ENCODE assay signal across 24 cellular contexts in the genomic region with DNA sequence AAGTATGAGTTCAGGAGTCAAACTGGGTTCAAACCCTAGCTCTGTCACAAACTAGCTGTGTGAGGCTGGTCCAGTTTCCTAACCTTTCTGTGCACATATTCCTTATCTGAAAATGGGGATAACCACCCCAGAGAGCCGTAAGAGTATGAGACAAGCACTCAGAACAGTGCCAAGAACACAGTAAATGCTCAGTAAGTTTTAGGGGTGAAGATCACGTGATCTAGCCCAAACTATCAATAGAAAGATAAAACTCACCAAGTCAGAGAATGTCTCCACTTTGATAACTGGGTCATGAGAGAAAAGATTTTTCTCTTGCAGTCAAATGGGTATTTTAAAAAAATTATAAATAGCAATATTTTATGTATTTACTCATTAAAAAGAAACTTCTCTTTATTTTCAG.
A peak's percentile ranks its signal among the peaks of the same experiment; 100 is the strongest.
DNase-seq lines count a peak whose midpoint lies in the region; ATAC-seq, FAIRE-seq and TF ChIP-seq lines count a peak whose summit lies in the region.
"Had no signal": no experiment of that assay in that cellular context is flagged by ENCODE, and none has a peak within 500 bp of the region (broad histone marks: within the 10 kb centered on the region; RNA-seq: fewer than 3 reads in every experiment).

No MANE protein-coding gene starts in this region.

- peaks cover 64% of the 10 kb centered on the region for H3K4me1 Mint-ChIP-seq in osteocyte (ENCODE audit: unreplicated experiment)
- H3K4me1 Mint-ChIP-seq: CD4-positive, CD25-positive, alpha-beta regulatory T cell had no signal

- H3K27me3 ChIP-seq in left ventricle myocardium inferior (ENCODE audit: low read depth) = no peaks in the 10 kb centered on the region
- no peaks in the 10 kb centered on the region for H3K27me3 ChIP-seq in OCI-LY1 (ENCODE audit: insufficient read depth, low read length)
- H3K27me3 ChIP-seq in mesendoderm (ENCODE audit: insufficient read depth, low read length, poor library complexity) = no peaks in the 10 kb centered on the region
- H3K27me3 ChIP-seq: BLaER1 had no signal

- no peaks in the 10 kb centered on the region for H3K27me3 Mint-ChIP-seq in osteocyte (ENCODE audit: unreplicated experiment)
- H3K27me3 Mint-ChIP-seq: CD4-positive, CD25-positive, alpha-beta regulatory T cell; IgD-negative memory B cell had no signal

- TF ChIP-seq CTCF in left ventricle myocardium inferior (IDR thresholded peaks at IDR 0.05; ENCODE audit: borderline replicate concordance) (no peak), OCI-LY1 (IDR thresholded peaks at IDR 0.05; ENCODE audit: low read length) (no peak), osteocyte (IDR thresholded peaks at IDR 0.05) (no peak)

- H3K36me3 ChIP-seq in left ventricle myocardium inferior = no peaks in the 10 kb centered on the region
- peaks cover 43% of the 10 kb centered on the region; the same call in 1 of the 2 replicates for H3K36me3 ChIP-seq in OCI-LY1 (ENCODE audit: insufficient read depth, low read length)
- H3K36me3 ChIP-seq in mesendoderm (ENCODE audit: control insufficient read depth, insufficient read depth, low read length) = no peaks in the 10 kb centered on the region
- H3K36me3 ChIP-seq: BLaER1 had no signal

- H3K23ac ChIP-seq in mesendoderm (ENCODE audit: low read length) = no peak overlapping the region

- H4K20me1 ChIP-seq in OCI-LY1 (ENCODE audit: insufficient read depth, low read length) = no peaks in the 10 kb centered on the region
- H4K20me1 ChIP-seq: BLaER1 had no signal

- H3K27ac Mint-ChIP-seq in osteocyte (ENCODE audit: unreplicated experiment) = peak overlapping the region; percentile 68
- H3K27ac Mint-ChIP-seq: CD4-positive, CD25-positive, alpha-beta regulatory T cell had no signal

- no peak overlapping the region for H3K4me3 Mint-ChIP-seq in osteocyte (ENCODE audit: unreplicated experiment)
- H3K4me3 Mint-ChIP-seq: CD4-positive, CD25-positive, alpha-beta regulatory T cell had no signal

- H3K4me3 ChIP-seq in left ventricle myocardium inferior (no peak overlapping the region), OCI-LY1 (ENCODE audit: low read depth, low read length, poor library complexity, severe bottlenecking) (no peak overlapping the region), mesendoderm (ENCODE audit: low read length) (no peak overlapping the region)
- H3K4me3 ChIP-seq: BLaER1, SK-N-MC had no signal

- no peaks in the 10 kb centered on the region for H3K79me1 ChIP-seq in mesendoderm (ENCODE audit: low read length)

- peaks cover 39% of the 10 kb centered on the region for H3K36me3 Mint-ChIP-seq in osteocyte (ENCODE audit: unreplicated experiment)

- H3K9me3 ChIP-seq in left ventricle myocardium inferior (replicated peaks) = no peaks in the 10 kb centered on the region
- no peaks in the 10 kb centered on the region for H3K9me3 ChIP-seq in OCI-LY1 (ENCODE audit: low read length)
- H3K9me3 ChIP-seq: BLaER1 had no signal

- H3K9me3 Mint-ChIP-seq in osteocyte (ENCODE audit: unreplicated experiment) = peaks cover 6% of the 10 kb centered on the region
- H3K9me3 Mint-ChIP-seq: CD4-positive, CD25-positive, alpha-beta regulatory T cell; IgD-negative memory B cell had no signal

- H3K79me2 ChIP-seq in OCI-LY1 (ENCODE audit: insufficient read depth, low read length) (no peaks in the 10 kb centered on the region), mesendoderm (ENCODE audit: control insufficient read depth, insufficient read depth, low read length) (no peaks in the 10 kb centered on the region)

- no peak for ATAC-seq in Right ventricle myocardium superior (ENCODE audit: poor library complexity)
- ATAC-seq: Panc1 had no signal

- no peak for FAIRE-seq in frontal cortex (lab: Jason Lieb, UNC)

- H2AK5ac ChIP-seq in mesendoderm (ENCODE audit: low read length) = no peak overlapping the region

- no peak overlapping the region for H3K4me2 ChIP-seq in OCI-LY1 (ENCODE audit: low read length)
- H3K4me2 ChIP-seq in mesendoderm (ENCODE audit: low read length) = no peak overlapping the region
- H3K4me2 ChIP-seq: BLaER1 had no signal

- no peak overlapping the region for H3K56ac ChIP-seq in mesendoderm (ENCODE audit: low read length)

- H2BK15ac ChIP-seq in mesendoderm (replicated peaks; ENCODE audit: low read depth) = no peak overlapping the region

- H3K27ac ChIP-seq in left ventricle myocardium inferior (replicated peaks) (peak overlapping the region; percentile 76), OCI-LY1 (ENCODE audit: low read depth, low read length, poor library complexity, severe bottlenecking) (peak overlapping the region; percentile 84), mesendoderm (ENCODE audit: low read depth, low read length) (no peak overlapping the region)
- H3K27ac ChIP-seq: BLaER1, RWPE1, SK-N-MC had no signal

- intact Hi-C loops in left ventricle myocardium inferior (cut with micrococcal nuclease) = no loop called here
- intact Hi-C loops in Right ventricle myocardium superior (cut with DNase I) = no loop called here

- H4K8ac ChIP-seq in mesendoderm (ENCODE audit: low read depth, low read length) = no peak overlapping the region

- H4K5ac ChIP-seq in mesendoderm (ENCODE audit: low read length) = no peak overlapping the region

- no peak overlapping the region for H2AFZ ChIP-seq in OCI-LY1 (ENCODE audit: low read length)

- no peak for DNase-seq in left ventricle myocardium inferior
- no peak for DNase-seq in Right ventricle myocardium superior
- DNase-seq in osteocyte (ENCODE audit: extremely low spot score, unreplicated experiment) = no peak
- no peak for DNase-seq in glomerular visceral epithelial cell (ENCODE audit: extremely low spot score)
- no peak for DNase-seq in frontal cortex (ENCODE audit: low spot score in 2 of 2)
- no peak for DNase-seq in mesendoderm
- DNase-seq: CD4-positive, CD25-positive, alpha-beta regulatory T cell; DMS153; DND-41; H7; NCI-H1048; NCI-H1417; NCI-H2081 treated with DMSO at 0.1 percent for 48 hours; NCI-H2171; NCI-H226; NCI-H510A; NCI-H69; SIG-M5 had no signal

- no peaks in the 10 kb centered on the region for H3F3A ChIP-seq in OCI-LY1 (ENCODE audit: insufficient read depth, low read length)

- no peak overlapping the region for H3K18ac ChIP-seq in mesendoderm (ENCODE audit: low read length)

- peaks cover 67% of the 10 kb centered on the region for H3K4me1 ChIP-seq in left ventricle myocardium inferior
- H3K4me1 ChIP-seq in OCI-LY1 (ENCODE audit: insufficient read depth, low read length, severe bottlenecking) = peaks cover 53% of the 10 kb centered on the region
- no peaks in the 10 kb centered on the region for H3K4me1 ChIP-seq in mesendoderm (ENCODE audit: control insufficient read depth, low read depth, low read length)
- H3K4me1 ChIP-seq: BLaER1 had no signal

- no peak overlapping the region for H3K4ac ChIP-seq in mesendoderm (ENCODE audit: low read depth, low read length)

- no peaks in the 10 kb centered on the region for H3K9me2 ChIP-seq in OCI-LY1 (ENCODE audit: low read depth, low read length)

- H2BK5ac ChIP-seq in mesendoderm (ENCODE audit: low read length) = no peak overlapping the region

- no peak overlapping the region for H2BK120ac ChIP-seq in mesendoderm (ENCODE audit: low read depth, low read length)

- whole genome bisulfite sequencing in mesendoderm (ENCODE audit: extremely low coverage, insufficient coverage, low lambda C conversion rate) = no CpG with 5 or more reads among the region's 2 CpGs

- no peak overlapping the region for H3K9ac ChIP-seq in OCI-LY1 (ENCODE audit: low read length)
- H3K9ac ChIP-seq in mesendoderm (ENCODE audit: low read length) = no peak overlapping the region
- H3K9ac ChIP-seq: BLaER1 had no signal
